In the genomic region with DNA sequence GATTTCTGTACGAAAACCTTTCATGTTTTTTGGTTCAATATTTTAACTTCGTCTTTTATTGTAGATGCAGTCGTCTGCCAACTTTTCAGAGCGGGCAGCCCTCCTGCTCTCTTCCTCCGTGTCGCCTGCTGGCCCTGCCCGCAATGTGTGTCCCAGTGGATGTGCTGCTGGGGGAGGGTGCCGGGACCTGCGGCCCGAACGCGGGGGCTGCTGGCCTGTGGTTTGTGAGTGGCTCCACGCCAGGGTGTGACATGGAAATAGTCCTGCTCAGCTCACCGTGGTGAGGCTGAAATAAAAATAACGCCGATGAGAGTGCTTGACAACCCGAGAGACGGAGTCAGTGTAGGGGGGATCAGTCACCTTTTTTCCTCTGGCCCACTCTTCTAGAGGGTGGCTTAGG, we compare ENCODE assay signal across 31 cellular contexts.
"Had no signal": no experiment of that assay in that cellular context is flagged by ENCODE, and none has a peak within 500 bp of the region (broad histone marks: within the 10 kb centered on the region; RNA-seq: fewer than 3 reads in every experiment).

No MANE protein-coding gene starts in this region.

- H3K9me3 Mint-ChIP-seq: activated B cell treated with CpG ODN at 0.5 μM for 24 hours; activated CD8-positive, alpha-beta T cell treated with anti-CD3 and anti-CD28 coated beads for 36 hours; activated T-cell treated with anti-CD3 and anti-CD28 coated beads, Interleukin-2, amount 50 U/mL, for 4 hours; activated T-helper 17 cell treated with anti-CD3 and anti-CD28 coated beads, Interleukin-2, amount 50 U/mL, for 72 hours; effector memory CD8-positive, alpha-beta T cell; T-helper 2 cell treated with Interferon-gamma antibody and Interleukin-4, amounts not matched to agents 5 μg/mL and 100 μg/mL, for 36 hours had no signal

- FAIRE-seq: astrocyte, colon had no signal

- ATAC-seq: activated CD4-positive, CD25-positive, alpha-beta regulatory T cell treated with anti-CD3 and anti-CD28 coated beads, Interleukin-2, amount 50 U/mL, for 24 hours; activated CD8-positive, alpha-beta T cell treated with anti-CD3 and anti-CD28 coated beads for 36 hours; activated T-cell treated with anti-CD3 and anti-CD28 coated beads, Interleukin-2, amount 50 U/mL, for 4 hours; activated T-helper 17 cell treated with anti-CD3 and anti-CD28 coated beads, Interleukin-2, amount 50 U/mL, for 72 hours; effector memory CD8-positive, alpha-beta T cell; foreskin keratinocyte; gastrocnemius medialis; T-helper 17 cell had no signal

- DNase-seq: activated B cell treated with CpG ODN at 0.5 μM for 24 hours; activated CD4-positive, alpha-beta T cell treated with anti-CD3 and anti-CD28 coated beads for 48 hours; activated CD4-positive, alpha-beta T cell treated with anti-CD3 and anti-CD28 coated beads, Interleukin-2, amount 50 U/mL, for 1 hour; activated CD4-positive, alpha-beta T cell treated with anti-CD3 and anti-CD28 coated beads, Interleukin-2, amount 50 U/mL, for 48 hours; activated CD8-positive, alpha-beta memory T cell treated with anti-CD3 and anti-CD28 coated beads for 24 hours; activated CD8-positive, alpha-beta T cell treated with anti-CD3 and anti-CD28 coated beads for 36 hours; activated effector memory CD4-positive, alpha-beta T cell treated with Interleukin-2 at 50 U/mL for 16 hours; activated gamma-delta T cell treated with Interleukin-2 at 50 U/mL for 16 hours; activated naive CD4-positive, alpha-beta T cell treated with anti-CD3 and anti-CD28 coated beads, Interleukin-2, amount 50 U/mL, for 16 hours; activated naive CD4-positive, alpha-beta T cell treated with Interleukin-2 at 50 U/mL for 16 hours; activated T-cell treated with anti-CD3 and anti-CD28 coated beads, Interleukin-2, amount 50 U/mL, for 4 hours; amniotic stem cell; anterior cingulate cortex; cortex of kidney; dermis blood vessel endothelial cell; effector CD4-positive, alpha-beta T cell; effector memory CD8-positive, alpha-beta T cell; erythroblast; foreskin keratinocyte; gastrocnemius medialis; T-helper 1 cell; T-helper 17 cell; T1000; WERI-Rb-1 had no signal

- H3K27me3 ChIP-seq: esophagus muscularis mucosa, gastrocnemius medialis had no signal

- H3K27ac Mint-ChIP-seq: activated B cell treated with CpG ODN at 0.5 μM for 24 hours; activated CD8-positive, alpha-beta T cell treated with anti-CD3 and anti-CD28 coated beads for 36 hours; activated naive CD8-positive, alpha-beta T cell; activated T-helper 17 cell treated with anti-CD3 and anti-CD28 coated beads, Interleukin-2, amount 50 U/mL, for 72 hours; effector memory CD8-positive, alpha-beta T cell; T-helper 17 cell; T-helper 2 cell treated with Interferon-gamma antibody and Interleukin-4, amounts not matched to agents 5 μg/mL and 100 μg/mL, for 36 hours had no signal

- H3K36me3 Mint-ChIP-seq: activated naive CD8-positive, alpha-beta T cell had no signal

- H3K4me3 Mint-ChIP-seq: activated B cell treated with CpG ODN at 0.5 μM for 24 hours; activated CD8-positive, alpha-beta T cell treated with anti-CD3 and anti-CD28 coated beads for 36 hours; activated naive CD8-positive, alpha-beta T cell; activated T-cell treated with anti-CD3 and anti-CD28 coated beads, Interleukin-2, amount 50 U/mL, for 4 hours; activated T-helper 17 cell treated with anti-CD3 and anti-CD28 coated beads, Interleukin-2, amount 50 U/mL, for 72 hours; effector memory CD8-positive, alpha-beta T cell; T-helper 2 cell treated with Interferon-gamma antibody and Interleukin-4, amounts not matched to agents 5 μg/mL and 100 μg/mL, for 36 hours had no signal

- H3K27ac ChIP-seq: esophagus muscularis mucosa, foreskin keratinocyte, gastrocnemius medialis, WERI-Rb-1 had no signal

- H3K36me3 ChIP-seq: esophagus muscularis mucosa, gastrocnemius medialis, WERI-Rb-1 had no signal

- H3K4me1 Mint-ChIP-seq: activated B cell treated with CpG ODN at 0.5 μM for 24 hours; activated T-helper 17 cell treated with anti-CD3 and anti-CD28 coated beads, Interleukin-2, amount 50 U/mL, for 72 hours; T-helper 17 cell had no signal

- H3K9me3 ChIP-seq: esophagus muscularis mucosa, gastrocnemius medialis had no signal

- H3K27me3 Mint-ChIP-seq: activated CD8-positive, alpha-beta T cell treated with anti-CD3 and anti-CD28 coated beads for 36 hours; activated naive CD8-positive, alpha-beta T cell; activated T-helper 17 cell treated with anti-CD3 and anti-CD28 coated beads, Interleukin-2, amount 50 U/mL, for 72 hours had no signal

- H3K4me1 ChIP-seq: foreskin keratinocyte had no signal

- H3K4me3 ChIP-seq: esophagus muscularis mucosa, gastrocnemius medialis had no signal
